Comparison of ENCODE assay signal across 1 cellular context in the genomic region with DNA sequence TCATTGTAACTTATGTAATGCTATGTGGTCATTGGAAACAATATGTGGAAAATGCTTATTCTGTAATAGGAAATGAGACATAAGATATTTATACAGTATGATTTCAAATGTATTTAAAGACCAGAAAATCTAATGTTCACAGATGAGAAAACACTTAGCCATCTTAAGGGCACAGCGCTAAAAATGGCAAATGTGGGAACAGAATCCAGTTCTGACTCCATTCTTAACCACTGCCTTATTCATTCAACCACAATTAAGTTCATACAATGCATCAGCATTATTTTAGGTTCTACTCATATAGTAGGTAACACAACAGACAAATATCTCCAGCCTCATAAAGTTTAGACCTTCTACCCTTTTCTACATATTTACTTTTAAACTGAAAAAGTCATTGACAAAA.
TF ChIP-seq lines count a peak whose summit lies in the region.

No MANE protein-coding gene starts in this region.

TF ChIP-seq in GM23338, 12 proteins besides CTCF, POLR2A, EP300 and RAD21:
- TF ChIP-seq, protein P1, sequence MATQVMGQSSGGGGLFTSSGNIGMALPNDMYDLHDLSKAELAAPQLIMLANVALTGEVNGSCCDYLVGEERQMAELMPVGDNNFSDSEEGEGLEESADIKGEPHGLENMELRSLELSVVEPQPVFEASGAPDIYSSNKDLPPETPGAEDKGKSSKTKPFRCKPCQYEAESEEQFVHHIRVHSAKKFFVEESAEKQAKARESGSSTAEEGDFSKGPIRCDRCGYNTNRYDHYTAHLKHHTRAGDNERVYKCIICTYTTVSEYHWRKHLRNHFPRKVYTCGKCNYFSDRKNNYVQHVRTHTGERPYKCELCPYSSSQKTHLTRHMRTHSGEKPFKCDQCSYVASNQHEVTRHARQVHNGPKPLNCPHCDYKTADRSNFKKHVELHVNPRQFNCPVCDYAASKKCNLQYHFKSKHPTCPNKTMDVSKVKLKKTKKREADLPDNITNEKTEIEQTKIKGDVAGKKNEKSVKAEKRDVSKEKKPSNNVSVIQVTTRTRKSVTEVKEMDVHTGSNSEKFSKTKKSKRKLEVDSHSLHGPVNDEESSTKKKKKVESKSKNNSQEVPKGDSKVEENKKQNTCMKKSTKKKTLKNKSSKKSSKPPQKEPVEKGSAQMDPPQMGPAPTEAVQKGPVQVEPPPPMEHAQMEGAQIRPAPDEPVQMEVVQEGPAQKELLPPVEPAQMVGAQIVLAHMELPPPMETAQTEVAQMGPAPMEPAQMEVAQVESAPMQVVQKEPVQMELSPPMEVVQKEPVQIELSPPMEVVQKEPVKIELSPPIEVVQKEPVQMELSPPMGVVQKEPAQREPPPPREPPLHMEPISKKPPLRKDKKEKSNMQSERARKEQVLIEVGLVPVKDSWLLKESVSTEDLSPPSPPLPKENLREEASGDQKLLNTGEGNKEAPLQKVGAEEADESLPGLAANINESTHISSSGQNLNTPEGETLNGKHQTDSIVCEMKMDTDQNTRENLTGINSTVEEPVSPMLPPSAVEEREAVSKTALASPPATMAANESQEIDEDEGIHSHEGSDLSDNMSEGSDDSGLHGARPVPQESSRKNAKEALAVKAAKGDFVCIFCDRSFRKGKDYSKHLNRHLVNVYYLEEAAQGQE (IDR thresholded peaks at IDR 0.05; ENCODE audit: unreplicated experiment) = no peak
- no peak for TF ChIP-seq ZNF462 (CRISPR knock-in tag; IDR thresholded peaks at IDR 0.05)
- no peak for TF ChIP-seq JUNB (IDR thresholded peaks at IDR 0.05; ENCODE audit: unreplicated experiment)
- no peak for TF ChIP-seq ZNF114 (CRISPR knock-in tag; IDR thresholded peaks at IDR 0.05)
- TF ChIP-seq STAT1 (IDR thresholded peaks at IDR 0.05; ENCODE audit: unreplicated experiment) = no peak
- no peak for TF ChIP-seq ZNF331 (CRISPR knock-in tag; IDR thresholded peaks at IDR 0.05; ENCODE audit: low read depth)
- no peak for TF ChIP-seq POLR2AphosphoS5 (IDR thresholded peaks at IDR 0.05; ENCODE audit: low read depth)
- TF ChIP-seq, protein P2, sequence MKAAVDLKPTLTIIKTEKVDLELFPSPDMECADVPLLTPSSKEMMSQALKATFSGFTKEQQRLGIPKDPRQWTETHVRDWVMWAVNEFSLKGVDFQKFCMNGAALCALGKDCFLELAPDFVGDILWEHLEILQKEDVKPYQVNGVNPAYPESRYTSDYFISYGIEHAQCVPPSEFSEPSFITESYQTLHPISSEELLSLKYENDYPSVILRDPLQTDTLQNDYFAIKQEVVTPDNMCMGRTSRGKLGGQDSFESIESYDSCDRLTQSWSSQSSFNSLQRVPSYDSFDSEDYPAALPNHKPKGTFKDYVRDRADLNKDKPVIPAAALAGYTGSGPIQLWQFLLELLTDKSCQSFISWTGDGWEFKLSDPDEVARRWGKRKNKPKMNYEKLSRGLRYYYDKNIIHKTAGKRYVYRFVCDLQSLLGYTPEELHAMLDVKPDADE (IDR thresholded peaks at IDR 0.05) = no peak
- no peak for TF ChIP-seq NANOG (IDR thresholded peaks at IDR 0.05; ENCODE audit: borderline replicate concordance)
- TF ChIP-seq EZH2 (IDR thresholded peaks at IDR 0.05; ENCODE audit: low read depth, unreplicated experiment) = no peak
- TF ChIP-seq CREB1 (CRISPR knock-in tag; IDR thresholded peaks at IDR 0.05; ENCODE audit: low read depth) = no peak
- TF ChIP-seq EZH2phosphoT487 (IDR thresholded peaks at IDR 0.05; ENCODE audit: unreplicated experiment) = no peak
